Comparison of ENCODE assay signal across 29 cellular contexts in genomic region chr14:59125156-59125555, GRCh38.
"Had no signal": no experiment of that assay in that cellular context is flagged by ENCODE, and none has a peak within 500 bp of the region (broad histone marks: within the 10 kb centered on the region; RNA-seq: fewer than 3 reads in every experiment).

No MANE protein-coding gene starts in this region.

- H2AFZ ChIP-seq: neural progenitor cell, parathyroid adenoma had no signal

- H3K4me1 Mint-ChIP-seq: natural killer cell; stimulated activated naive B cell treated with anti-CD40 and anti-IgM and Interleukin-4, amounts not matched to agents 10 μg/mL and 1 μg/mL and 100 μg/mL, for 72 hours had no signal

- H3K27ac ChIP-seq: neural progenitor cell, ovary, parathyroid adenoma, psoas muscle, right lobe of liver, sigmoid colon, stomach, thoracic aorta, thyroid gland, tibial nerve, upper lobe of left lung, uterus had no signal

- H3K4me3 Mint-ChIP-seq: naive thymus-derived CD4-positive, alpha-beta T cell; natural killer cell; nephron; neural progenitor cell; stimulated activated naive B cell treated with anti-CD40 and anti-IgM and Interleukin-4, amounts not matched to agents 10 μg/mL and 1 μg/mL and 100 μg/mL, for 72 hours; stimulated activated naive CD8-positive, alpha-beta T cell treated with anti-CD3 and anti-CD28 coated beads, Interleukin-15, Interleukin-2, amounts not matched to agents 100 ng/mL and 50 ng/mL, for 24 hours had no signal

- H3K36me3 ChIP-seq: neural progenitor cell, ovary, right lobe of liver, sigmoid colon, stomach, thoracic aorta, thyroid gland, tibial nerve, upper lobe of left lung, uterus had no signal

- H3K9me3 ChIP-seq: ovary, psoas muscle, right lobe of liver, sigmoid colon, stomach, thoracic aorta, thyroid gland, tibial nerve, upper lobe of left lung, uterus had no signal

- DNase-seq: naive thymus-derived CD4-positive, alpha-beta T cell; natural killer cell; occipital lobe; ovary; posterior cingulate gyrus; psoas muscle; right cardiac atrium; right lobe of liver; sigmoid colon; small intestine; stimulated activated CD4-positive, alpha-beta T cell treated with anti-CD3 and anti-CD28 coated beads, Interleukin-15, amount 100 ng/mL, for 24 hours; stimulated activated CD4-positive, alpha-beta T cell treated with anti-CD3 and anti-CD28 coated beads, Interleukin-2, amount 100 ng/mL, for 24 hours; stimulated activated CD4-positive, alpha-beta T cell treated with anti-CD3 and anti-CD28 coated beads, Interleukin-2, amount 100 ng/mL, for 48 hours; stimulated activated CD4-positive, alpha-beta T cell treated with anti-CD3 and anti-CD28 coated beads, Interleukin-4, amount 100 ng/mL, for 4 hours; stimulated activated CD8-positive, alpha-beta memory T cell treated with anti-CD3 and anti-CD28 coated beads, Interleukin-4, amount 100 ng/mL, for 48 hours; stimulated activated naive B cell treated with anti-CD40 and anti-IgM and Interleukin-4, amounts not matched to agents 10 μg/mL and 1 μg/mL and 100 μg/mL, for 72 hours; stimulated activated naive CD4-positive, alpha-beta T cell treated with Interleukin-2 at 50 U/mL for 16 hours; stomach; thyroid gland; trophoblast cell; upper lobe of left lung; uterus had no signal

- H3K36me3 Mint-ChIP-seq: naive thymus-derived CD4-positive, alpha-beta T cell; natural killer cell; neural progenitor cell; stimulated activated naive B cell treated with anti-CD40 and anti-IgM and Interleukin-4, amounts not matched to agents 10 μg/mL and 1 μg/mL and 100 μg/mL, for 72 hours had no signal

- H3K9me3 Mint-ChIP-seq: naive thymus-derived CD4-positive, alpha-beta T cell; natural killer cell; nephron; neural progenitor cell; stimulated activated naive B cell treated with anti-CD40 and anti-IgM and Interleukin-4, amounts not matched to agents 10 μg/mL and 1 μg/mL and 100 μg/mL, for 72 hours; stimulated activated naive CD8-positive, alpha-beta T cell treated with anti-CD3 and anti-CD28 coated beads, Interleukin-15, Interleukin-2, amounts not matched to agents 100 ng/mL and 50 ng/mL, for 24 hours had no signal

- ATAC-seq: naive thymus-derived CD4-positive, alpha-beta T cell; natural killer cell; psoas muscle; right cardiac atrium; right lobe of liver; stimulated activated naive B cell treated with anti-CD40 and anti-IgM and Interleukin-4, amounts not matched to agents 10 μg/mL and 1 μg/mL and 100 μg/mL, for 72 hours had no signal

- H3K79me2 ChIP-seq: parathyroid adenoma had no signal

- H3K27ac Mint-ChIP-seq: naive thymus-derived CD4-positive, alpha-beta T cell; natural killer cell; nephron; neural progenitor cell; progenitor cell of endocrine pancreas; stimulated activated naive B cell treated with anti-CD40 and anti-IgM and Interleukin-4, amounts not matched to agents 10 μg/mL and 1 μg/mL and 100 μg/mL, for 72 hours; stimulated activated naive CD8-positive, alpha-beta T cell treated with anti-CD3 and anti-CD28 coated beads, Interleukin-15, Interleukin-2, amounts not matched to agents 100 ng/mL and 50 ng/mL, for 24 hours had no signal

- H3K9ac ChIP-seq: neural progenitor cell, parathyroid adenoma had no signal

- H3K4me3 ChIP-seq: neural progenitor cell, ovary, psoas muscle, right lobe of liver, sigmoid colon, stomach, thoracic aorta, thyroid gland, tibial nerve, upper lobe of left lung, uterus had no signal

- H3K4me2 ChIP-seq: neural progenitor cell had no signal

- H3K27me3 Mint-ChIP-seq: progenitor cell of endocrine pancreas; stimulated activated naive B cell treated with anti-CD40 and anti-IgM and Interleukin-4, amounts not matched to agents 10 μg/mL and 1 μg/mL and 100 μg/mL, for 72 hours had no signal

- FAIRE-seq: small intestine had no signal

- H3K27me3 ChIP-seq: neural progenitor cell, ovary, right lobe of liver, sigmoid colon, stomach, thyroid gland, tibial nerve, upper lobe of left lung, uterus had no signal

- H3K4me1 ChIP-seq: neural progenitor cell, psoas muscle, right lobe of liver, stomach, thyroid gland, tibial nerve, upper lobe of left lung, uterus had no signal
